ENCODE assay signal across 1 cellular context in genomic region chr9:113011911-113012381, GRCh38.
TF ChIP-seq lines count a peak whose summit lies in the region.

Gene ZNF883 (minus strand): TSS chr9:113012192.

TF ChIP-seq in K562, 482 proteins besides CTCF, POLR2A, EP300 and RAD21 (continued from another document):
- peak; percentile 79 to 88 for TF ChIP-seq FOXK2 (conservative IDR thresholded peaks at IDR 0.05 in 1 of 2, IDR thresholded peaks at IDR 0.05 in 1 of 2; ENCODE audit: low read depth in 2 of 2)
- no peak for TF ChIP-seq E2F8 (IDR thresholded peaks at IDR 0.05; ENCODE audit: low read depth, partially characterized antibody)
- TF ChIP-seq SIRT6 (IDR thresholded peaks at IDR 0.05; ENCODE audit: low read depth, low read length): no peak
- TF ChIP-seq ID3 (CRISPR knock-in tag; IDR thresholded peaks at IDR 0.05): no peak
- TF ChIP-seq ID3 (tag; IDR thresholded peaks at IDR 0.05): no peak
- no peak for TF ChIP-seq ZKSCAN3 (CRISPR knock-in tag; IDR thresholded peaks at IDR 0.05)
- peak; percentile 71 for TF ChIP-seq ZNF143 (CRISPR knock-in tag; IDR thresholded peaks at IDR 0.05)
- 0 out of 2 replicates have a peak, but pooled peaks have one; percentile 31 for TF ChIP-seq MBD2 (IDR thresholded peaks at IDR 0.05; ENCODE audit: borderline replicate concordance, low read depth)
- no peak for TF ChIP-seq ZNF77 (CRISPR knock-in tag; IDR thresholded peaks at IDR 0.05)
- no peak for TF ChIP-seq SIN3A (IDR thresholded peaks at IDR 0.05; ENCODE audit: borderline replicate concordance in 2 of 2, control insufficient read depth in 1 of 2, low read depth in 2 of 2, low read length in 2 of 2)
- TF ChIP-seq ETV6 (IDR thresholded peaks at IDR 0.05; ENCODE audit: borderline replicate concordance in 1 of 2, low read depth in 2 of 2, low read length in 1 of 2): no peak
- TF ChIP-seq ETV6 (CRISPR knock-in tag; IDR thresholded peaks at IDR 0.05; ENCODE audit: borderline replicate concordance): no peak
- TF ChIP-seq MEIS2 (IDR thresholded peaks at IDR 0.05; ENCODE audit: partially characterized antibody): peak; percentile 41
- TF ChIP-seq BHLHE40 (IDR thresholded peaks at IDR 0.05; ENCODE audit: low read length): 0 out of 2 replicates have a peak, but pooled peaks have one; percentile 25
- TF ChIP-seq ZNF696 (CRISPR knock-in tag; conservative IDR thresholded peaks at IDR 0.05): no peak
